Comparison of ENCODE assay signal across 9 cellular contexts in genomic region chr11:129881570-129882170, GRCh38. TPM values are rescaled to one million over a fixed set of nuclear protein-coding genes. Genes with fewer than 3 reads are reported as not detected.
DNase-seq lines count a peak whose midpoint lies in the region; ATAC-seq, FAIRE-seq and TF ChIP-seq lines count a peak whose summit lies in the region.
"Had no signal": no experiment of that assay in that cellular context is flagged by ENCODE, and none has a peak within 500 bp of the region (broad histone marks: within the 10 kb centered on the region; RNA-seq: fewer than 3 reads in every experiment).

No MANE protein-coding gene starts in this region.

- WGBS in transverse colon (ENCODE audit: low coverage in 1 of 2), 2 donors, result 71 to 76% methylated on average over 2 to 9 of the region's 9 CpGs

- FAIRE-seq in H54 (lab: Jason Lieb, UNC), result no peak
- FAIRE-seq: A204.1 had no signal

- no peaks in the 10 kb centered on the region for H4K20me1 ChIP-seq in OCI-LY3 (ENCODE audit: insufficient read depth, low read length)

- TF ChIP-seq CTCF in OCI-LY3 (IDR thresholded peaks at IDR 0.05; ENCODE audit: low read depth, low read length) (peak; percentile 50), transverse colon (IDR thresholded peaks at IDR 0.05) (peak; percentile 12 to 50 (median 46))

- DNase-seq in DMS 273 (lab: John Stamatoyannopoulos, UW; ENCODE audit: unreplicated experiment) (peak; percentile 56), DMS 273 treated with DMSO at 0.1 percent for 48 hours (lab: John Stamatoyannopoulos, UW) (no peak), H54 (ENCODE audit: insufficient read length, low spot score) (peak; percentile 24), kidney tubule cell (ENCODE audit: low spot score) (peak; percentile 38), transverse colon (no peak), Right ventricle myocardium superior (no peak)
- peak; percentile 54 for DNase-seq in activated naive CD4-positive, alpha-beta T cell treated with anti-CD3 and anti-CD28 coated beads, Interleukin-2, amount 50 U/mL, for 16 hours

- intact Hi-C loops in transverse colon (cut with DNase I; ENCODE audit: low total_unique reads), result no loop called here
- intact Hi-C loops in Right ventricle myocardium superior (cut with DNase I), result no loop called here

- H3K4me3 ChIP-seq in OCI-LY3 (ENCODE audit: low read length), result no peak overlapping the region
- no peak overlapping the region for H3K4me3 ChIP-seq in transverse colon

- H3K9ac ChIP-seq in OCI-LY3 (ENCODE audit: low read length), result no peak overlapping the region

- H3K27me3 ChIP-seq in OCI-LY3 (ENCODE audit: low read depth, low read length) (no peaks in the 10 kb centered on the region), transverse colon (no peaks in the 10 kb centered on the region)

- TF ChIP-seq POLR2A in H54 (IDR thresholded peaks at IDR 0.05; ENCODE audit: low read depth, low read length) (no peak), transverse colon (IDR thresholded peaks at IDR 0.05) (no peak)

- no peak overlapping the region for H2AFZ ChIP-seq in OCI-LY3 (ENCODE audit: low read depth, low read length)

- no peak for ATAC-seq in Right ventricle myocardium superior (ENCODE audit: poor library complexity)

- in situ Hi-C loops in transverse colon (cut with MboI; ENCODE audit: low pct_ligation_motif_present in 1 of 4, low pct_unique_long_range_greater_than_20kb in 1 of 4, low sequenced_read_pairs in 3 of 4), result no loop called here

- TF ChIP-seq EP300 in transverse colon (IDR thresholded peaks at IDR 0.05; ENCODE audit: low read depth), result no peak

- no peak overlapping the region for H3K4me2 ChIP-seq in OCI-LY3 (ENCODE audit: low read length)

- no peaks in the 10 kb centered on the region for H3K4me1 ChIP-seq in OCI-LY3 (ENCODE audit: low read length)
- no peaks in the 10 kb centered on the region for H3K4me1 ChIP-seq in transverse colon

- H3K27ac ChIP-seq in OCI-LY3 (ENCODE audit: low read length) (no peak overlapping the region), transverse colon (no peak overlapping the region)

- peaks cover 78% of the 10 kb centered on the region for H3K36me3 ChIP-seq in OCI-LY3 (replicated peaks; ENCODE audit: low read depth, low read length)
- peaks cover 0 to 88% (median 43%) of the 10 kb centered on the region in 4 donors for H3K36me3 ChIP-seq in transverse colon

- H3K9me3 ChIP-seq in OCI-LY3 (ENCODE audit: insufficient read depth, low read length) (no peaks in the 10 kb centered on the region), transverse colon (no peaks in the 10 kb centered on the region)

- H3K79me2 ChIP-seq in OCI-LY3 (ENCODE audit: low read length), result no peaks in the 10 kb centered on the region

RNA-seq across cellular contexts. Expression of gene NFRKB, which starts 13.7 kb away (rescaled TPM):
- total RNA-seq in transverse colon, result 10 to 100 TPM; 28.7 to 79.2 (median 37.0) TPM
- total RNA-seq in Right ventricle myocardium superior, result 9.5 TPM

Comparison
In these comparisons a context has a peak if more than half of its experiments do, and no peak if none do; other contexts are left out.
1. DNase-seq: peak in DMS 273 (single experiment), H54 (single experiment), activated naive CD4-positive, alpha-beta T cell treated with anti-CD3 and anti-CD28 coated beads, Interleukin-2, amount 50 U/mL, for 16 hours (single experiment) and kidney tubule cell (single experiment); none in DMS 273 treated with DMSO at 0.1 percent for 48 hours (single experiment), transverse colon (single experiment) and Right ventricle myocardium superior (single experiment).